In genomic region chr18:53944721-53945120, GRCh38 we compare ENCODE assay signal across 19 cellular contexts.
DNase-seq lines count a peak whose midpoint lies in the region; ATAC-seq, FAIRE-seq and TF ChIP-seq lines count a peak whose summit lies in the region.
"Had no signal": no experiment of that assay in that cellular context is flagged by ENCODE, and none has a peak within 500 bp of the region (broad histone marks: within the 10 kb centered on the region; RNA-seq: fewer than 3 reads in every experiment).

No MANE protein-coding gene starts in this region.

- in situ Hi-C loops in K562 (cut with MboI), result no loop called here

- no peaks in the 10 kb centered on the region for H3K79me2 ChIP-seq in Karpas-422 (ENCODE audit: low read length)
- no peaks in the 10 kb centered on the region for H3K79me2 ChIP-seq in K562 (ENCODE audit: control insufficient read depth, insufficient read depth, low read length)
- H3K79me2 ChIP-seq in trophoblast cell (ENCODE audit: control insufficient read depth, insufficient read depth, low read length, poor library complexity), result no peaks in the 10 kb centered on the region

- H3K23ac ChIP-seq in trophoblast cell (ENCODE audit: low read length), result no peak overlapping the region

- H3K14ac ChIP-seq in trophoblast cell (ENCODE audit: low read length), result no peak overlapping the region

- FAIRE-seq in K562 (lab: Jason Lieb, UNC), result no peak
- FAIRE-seq: keratinocyte had no signal

- no peak overlapping the region for H4K91ac ChIP-seq in trophoblast cell (ENCODE audit: low read depth, low read length)

- no peak overlapping the region for H2AK5ac ChIP-seq in trophoblast cell (ENCODE audit: low read length)

- H3K27ac ChIP-seq in Karpas-422 (ENCODE audit: low read length) (no peak overlapping the region), K562 (ENCODE audit: extremely low read depth, low read depth, low read length) (no peak overlapping the region), trophoblast cell (ENCODE audit: low read depth, low read length) (no peak overlapping the region)
- H3K27ac ChIP-seq: VCaP had no signal

- H4K8ac ChIP-seq in trophoblast cell (ENCODE audit: low read depth, low read length), result no peak overlapping the region

- no peak overlapping the region for H3K4me3 ChIP-seq in Karpas-422 (ENCODE audit: low read length)
- no peak overlapping the region for H3K4me3 ChIP-seq in K562
- no peak overlapping the region for H3K4me3 ChIP-seq in trophoblast cell (ENCODE audit: low read depth, low read length)

- CTCF ChIA-PET in K562 (lab: Yijun Ruan, JAX; ENCODE audit: low intra/inter-chr PET ratio), result no interaction called here

- no peak for ATAC-seq in K562
- ATAC-seq: right cardiac atrium; stimulated activated naive CD8-positive, alpha-beta T cell treated with anti-CD3 and anti-CD28 coated beads, Interleukin-15, amount 100 ng/mL, for 72 hours; T-cell had no signal

- no peaks in the 10 kb centered on the region; the same call in 1 of the 2 replicates for H3K9me2 ChIP-seq in Karpas-422 (replicated peaks; ENCODE audit: insufficient read depth, low read length)

- H2BK12ac ChIP-seq in trophoblast cell (ENCODE audit: low read length), result no peak overlapping the region

- no peak for TF ChIP-seq EP300 in K562 (IDR thresholded peaks at IDR 0.05; ENCODE audit: low read length)

- peaks cover 2% of the 10 kb centered on the region for H3K79me1 ChIP-seq in trophoblast cell (ENCODE audit: low read length)

- H3K9me1 ChIP-seq in K562 (ENCODE audit: control insufficient read depth, insufficient read depth, low read length), result no peaks in the 10 kb centered on the region

- peaks cover 2% of the 10 kb centered on the region; the same call in 1 of the 2 replicates for H3K27me3 ChIP-seq in Karpas-422 (ENCODE audit: low read length)
- no peaks in the 10 kb centered on the region for H3K27me3 ChIP-seq in K562 (ENCODE audit: control insufficient read depth in 2 of 2, insufficient read depth in 2 of 2, low read length in 2 of 2)
- H3K27me3 ChIP-seq in trophoblast cell (ENCODE audit: insufficient read depth, low read length), result no peaks in the 10 kb centered on the region

- H3K36me3 ChIP-seq in Karpas-422 (ENCODE audit: insufficient read depth, low read length) (no peaks in the 10 kb centered on the region; the same call in 1 of the 2 replicates), K562 (ENCODE audit: control insufficient read depth, insufficient read depth, low read length) (no peaks in the 10 kb centered on the region), trophoblast cell (ENCODE audit: control insufficient read depth in 1 of 2, insufficient read depth in 2 of 2, low read length in 2 of 2) (no peaks in the 10 kb centered on the region)

- H3K4ac ChIP-seq in trophoblast cell (ENCODE audit: low read depth, low read length), result no peak overlapping the region

- H3K4me2 ChIP-seq in Karpas-422 (ENCODE audit: low read depth, low read length, poor library complexity, severe bottlenecking) (no peak overlapping the region), K562 (ENCODE audit: insufficient read depth, low read length) (no peak overlapping the region), trophoblast cell (ENCODE audit: low read length) (no peak overlapping the region)

- no peaks in the 10 kb centered on the region for H3K9me3 ChIP-seq in Karpas-422 (ENCODE audit: low read length)
- no peaks in the 10 kb centered on the region for H3K9me3 ChIP-seq in K562 (replicated peaks; ENCODE audit: control insufficient read depth, insufficient read depth, low read depth, low read length)
- H3K9me3 ChIP-seq in trophoblast cell (ENCODE audit: insufficient read depth, low read depth, low read length), result peaks cover 19% of the 10 kb centered on the region

- intact Hi-C loops in K562 (cut with micrococcal nuclease), result no loop called here

- TF ChIP-seq POLR2A in K562 (conservative IDR thresholded peaks at IDR 0.05), result no peak

- H2AFZ ChIP-seq in Karpas-422 (ENCODE audit: low read length) (no peak overlapping the region), K562 (ENCODE audit: low read depth, low read length) (no peak overlapping the region), trophoblast cell (ENCODE audit: insufficient read depth, low read length, poor library complexity) (no peak overlapping the region)

- no peaks in the 10 kb centered on the region for H4K20me1 ChIP-seq in Karpas-422 (ENCODE audit: insufficient read depth, low read depth, low read length)
- no peaks in the 10 kb centered on the region for H4K20me1 ChIP-seq in K562 (replicated peaks; ENCODE audit: control insufficient read depth, insufficient read depth, low read length)

- no peak overlapping the region for H2BK5ac ChIP-seq in trophoblast cell (ENCODE audit: low read depth, low read length, poor library complexity)

- DNase-seq in activated CD4-positive, alpha-beta T cell treated with anti-CD3 and anti-CD28 coated beads, Interleukin-2, amount 50 U/mL, for 1 hour, result peak; percentile 1
- no peak for DNase-seq in activated CD4-positive, alpha-beta T cell treated with anti-CD3 and anti-CD28 coated beads for 4 hours
- DNase-seq in Karpas-422 (peak; percentile 52), K562 (ENCODE audit: extremely low read depth in 1 of 4, low spot score in 3 of 4) (peak in 1 of 4 experiments; percentile 1), trophoblast cell (peak; percentile 30 to 44), NCI-H2081 treated with DMSO at 0.1 percent for 48 hours (lab: John Stamatoyannopoulos, UW) (no peak), Ammon's horn (ENCODE audit: low spot score) (no peak)
- no peak for DNase-seq in activated CD8-positive, alpha-beta memory T cell treated with anti-CD3 and anti-CD28 coated beads, Interleukin-2, amount 50 U/mL, for 48 hours
- DNase-seq: activated naive CD4-positive, alpha-beta T cell; Calu3; cortex of kidney; head of caudate nucleus; MV-4-11; right cardiac atrium; Right ventricle myocardium superior; stimulated activated naive CD8-positive, alpha-beta T cell treated with anti-CD3 and anti-CD28 coated beads, Interleukin-15, amount 100 ng/mL, for 72 hours had no signal

- H2BK120ac ChIP-seq in trophoblast cell (ENCODE audit: insufficient read depth, low read length, poor library complexity), result no peak overlapping the region

- no peak overlapping the region for H3K18ac ChIP-seq in trophoblast cell (ENCODE audit: low read length)

- POLR2A ChIA-PET in K562 (lab: Yijun Ruan, JAX), result no interaction called here

- 0% methylated on average over 4 of the region's 4 CpGs for WGBS in K562 (ENCODE audit: insufficient coverage, low coverage, missing lambda C conversion rate)
- no CpG with 5 or more reads among the region's 4 CpGs for WGBS in trophoblast cell (ENCODE audit: extremely low coverage, insufficient coverage, insufficient read length)

- H3K4me1 ChIP-seq in Karpas-422 (ENCODE audit: low read length) (no peaks in the 10 kb centered on the region), K562 (replicated peaks in 1 of 2; ENCODE audit: control insufficient read depth in 2 of 2, insufficient read depth in 2 of 2, low read length in 2 of 2) (no peaks in the 10 kb centered on the region), trophoblast cell (ENCODE audit: control insufficient read depth in 1 of 2, insufficient read depth in 2 of 2, low read length in 2 of 2) (peaks cover 4 to 11% of the 10 kb centered on the region in 2 experiments)

- H3K9ac ChIP-seq in Karpas-422 (ENCODE audit: low read length) (no peak overlapping the region), K562 (ENCODE audit: insufficient read depth in 1 of 2, low read depth in 2 of 2, low read length in 2 of 2) (no peak overlapping the region), trophoblast cell (ENCODE audit: low read length) (no peak overlapping the region)

- TF ChIP-seq RAD21 in K562 (CRISPR knock-in tag; conservative IDR thresholded peaks at IDR 0.05 in 1 of 2, IDR thresholded peaks at IDR 0.05 in 1 of 2), result no peak

- BruUV-seq in K562 (replicated peaks; lab: Mats Ljungman, UMichigan), result no TSS peak

- H4K12ac ChIP-seq in trophoblast cell (ENCODE audit: low read depth, low read length), result no peak overlapping the region

- TF ChIP-seq CTCF in K562 (IDR thresholded peaks at IDR 0.05 in 2 of 3, conservative IDR thresholded peaks at IDR 0.05 in 1 of 3; ENCODE audit: insufficient read depth in 2 of 3, low read depth in 1 of 3, low read length in 3 of 3), result no peak

TF ChIP-seq in K562, 482 proteins besides CTCF, POLR2A, EP300 and RAD21 (continues in another document):
- TF ChIP-seq ZNF609 (CRISPR knock-in tag; IDR thresholded peaks at IDR 0.05; ENCODE audit: borderline replicate concordance), result no peak

Comparison
In these comparisons a context has a peak if more than half of its experiments do, and no peak if none do; other contexts are left out.
1. DNase-seq: peak in activated CD4-positive, alpha-beta T cell treated with anti-CD3 and anti-CD28 coated beads, Interleukin-2, amount 50 U/mL, for 1 hour (single experiment), Karpas-422 (single experiment) and trophoblast cell (2 of 2); none in activated CD4-positive, alpha-beta T cell treated with anti-CD3 and anti-CD28 coated beads for 4 hours (0 of 2), NCI-H2081 treated with DMSO at 0.1 percent for 48 hours (single experiment), Ammon's horn (single experiment) and activated CD8-positive, alpha-beta memory T cell treated with anti-CD3 and anti-CD28 coated beads, Interleukin-2, amount 50 U/mL, for 48 hours (single experiment).